Comparison of ENCODE assay signal across 9 cellular contexts in the genomic region with DNA sequence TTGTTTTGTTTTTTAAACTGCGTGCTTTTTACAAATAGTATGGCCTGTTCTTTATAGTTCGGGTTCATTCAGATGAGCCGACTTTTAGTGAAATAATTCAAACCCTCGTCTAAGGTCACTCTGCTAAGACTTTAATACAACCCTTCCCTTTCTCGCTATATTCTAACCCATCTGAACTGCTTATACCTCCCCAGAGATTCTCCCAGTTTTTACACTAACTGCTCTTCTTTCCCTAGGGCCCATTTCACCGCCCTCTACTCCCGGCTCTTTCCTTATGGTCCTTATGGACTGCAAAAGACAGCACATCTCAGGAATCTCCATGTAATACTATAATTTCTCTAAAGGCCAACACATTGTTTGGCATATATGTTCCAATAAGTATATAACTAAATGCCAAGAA. TPM values are rescaled to one million over a fixed set of nuclear protein-coding genes. Genes with fewer than 3 reads are reported as not detected.
A peak's percentile ranks its signal among the peaks of the same experiment; 100 is the strongest.
DNase-seq lines count a peak whose midpoint lies in the region; ATAC-seq and TF ChIP-seq lines count a peak whose summit lies in the region.
"Had no signal": no experiment of that assay in that cellular context is flagged by ENCODE, and none has a peak within 500 bp of the region (broad histone marks: within the 10 kb centered on the region; RNA-seq: fewer than 3 reads in every experiment).

No MANE protein-coding gene starts in this region.

- intact Hi-C loops in A673 (cut with micrococcal nuclease; ENCODE audit: unreplicated experiment): no loop called here
- intact Hi-C loops in HCT116 (cut with micrococcal nuclease): no loop called here

- peak overlapping the region; percentile 81; the same call in 1 of the 2 replicates for H3K4me2 ChIP-seq in HCT116 (ENCODE audit: low read length)

- H3K9me3 ChIP-seq in A673 (ENCODE audit: low read depth, low read length, poor library complexity, severe bottlenecking): no peaks in the 10 kb centered on the region
- H3K9me3 ChIP-seq in HCT116 (ENCODE audit: control insufficient read depth in 1 of 2, insufficient read depth in 1 of 2, low read depth in 1 of 2, low read length in 2 of 2): no peaks in the 10 kb centered on the region
- no peaks in the 10 kb centered on the region for H3K9me3 ChIP-seq in adipocyte (ENCODE audit: control insufficient read depth, low read length)
- no peaks in the 10 kb centered on the region for H3K9me3 ChIP-seq in mesodermal cell (ENCODE audit: control insufficient read depth, low read length)

- no peak for TF ChIP-seq RAD21 in HCT116 (IDR thresholded peaks at IDR 0.05; ENCODE audit: low read depth)

- H3K4me1 ChIP-seq in A673 (ENCODE audit: insufficient read depth, low read length, poor library complexity, severe bottlenecking) (peaks cover 51% of the 10 kb centered on the region), HCT116 (ENCODE audit: control insufficient read depth in 1 of 2, insufficient read depth in 2 of 2, low read length in 2 of 2) (peaks cover 4 to 21% of the 10 kb centered on the region in 2 experiments; a peak in 3 of 4 replicates), adipocyte (ENCODE audit: control insufficient read depth, insufficient read depth, low read length) (peaks cover 23% of the 10 kb centered on the region), mesodermal cell (ENCODE audit: control insufficient read depth, insufficient read depth, low read length, poor library complexity, severe bottlenecking) (peaks cover 11% of the 10 kb centered on the region)

- H3K79me2 ChIP-seq in HCT116 (ENCODE audit: insufficient read depth, low read length): peaks cover 66% of the 10 kb centered on the region

- TF ChIP-seq CTCF in A673 (conservative IDR thresholded peaks at IDR 0.05; ENCODE audit: low read depth, low read length) (no peak), HCT116 (IDR thresholded peaks at IDR 0.05 in 2 of 3, conservative IDR thresholded peaks at IDR 0.05 in 1 of 3; ENCODE audit: borderline replicate concordance in 1 of 3, insufficient read depth in 1 of 3, low read depth in 2 of 3, low read length in 2 of 3) (no peak)

- H4K20me1 ChIP-seq in HCT116 (ENCODE audit: insufficient read depth): peaks cover 26% of the 10 kb centered on the region; the same call in 1 of the 2 replicates

- WGBS in mesodermal cell (ENCODE audit: insufficient coverage in 2 of 2), 2 experiments: 91 to 100% methylated on average over 4 to 6 of the region's 7 CpGs

- H3K9ac ChIP-seq in HCT116 (ENCODE audit: low read length): no peak overlapping the region
- H3K9ac ChIP-seq in adipocyte (ENCODE audit: low read length): peak overlapping the region; percentile 100

- BruUV-seq in A673 (replicated peaks; lab: Mats Ljungman, UMichigan) (no TSS peak), HCT116 (replicated peaks; lab: Mats Ljungman, UMichigan) (no TSS peak)

- H3K36me3 ChIP-seq in A673 (ENCODE audit: insufficient read depth, low read length, poor library complexity, severe bottlenecking) (peaks cover 37% of the 10 kb centered on the region), HCT116 (ENCODE audit: control insufficient read depth in 1 of 2, insufficient read depth in 2 of 2, low read length in 2 of 2) (peaks cover 6 to 10% of the 10 kb centered on the region in 2 experiments; a peak in 3 of 4 replicates), adipocyte (ENCODE audit: control insufficient read depth, insufficient read depth, low read length, severe bottlenecking) (peaks cover 11% of the 10 kb centered on the region), mesodermal cell (ENCODE audit: control insufficient read depth, insufficient read depth, low read length) (peaks cover 53% of the 10 kb centered on the region)

- H3K27me3 ChIP-seq in A673 (replicated peaks; ENCODE audit: insufficient read depth, low read depth, low read length, poor library complexity): no peaks in the 10 kb centered on the region
- no peaks in the 10 kb centered on the region for H3K27me3 ChIP-seq in HCT116 (ENCODE audit: insufficient read depth, low read length)
- H3K27me3 ChIP-seq in adipocyte (replicated peaks; ENCODE audit: control insufficient read depth, insufficient read depth, low read length): no peaks in the 10 kb centered on the region

- H3K4me3 ChIP-seq in A673 (ENCODE audit: low read depth, low read length, poor library complexity, severe bottlenecking): peak overlapping the region; percentile 93
- H3K4me3 ChIP-seq in HCT116 (replicated peaks in 1 of 2; ENCODE audit: low read depth in 1 of 2, low read length in 2 of 2): peak overlapping the region in 1 of 2 experiments; percentile 66; a peak in 1 of 4 replicates
- peak overlapping the region; percentile 100 for H3K4me3 ChIP-seq in adipocyte (ENCODE audit: low read length)
- H3K4me3 ChIP-seq in mesodermal cell (ENCODE audit: extremely low read depth, insufficient read depth, low read length, poor library complexity, severe bottlenecking): peak overlapping the region; percentile 77

- TF ChIP-seq POLR2A in HCT116 (IDR thresholded peaks at IDR 0.05; ENCODE audit: borderline replicate concordance, extremely low read depth, insufficient read depth, insufficient read length): no peak

- RAD21 ChIA-PET in HCT116 (lab: Charles Lee; ENCODE audit: low non-redundant PET in 1 of 2, low total read pairs in 2 of 2, uncharacterized antibody in 2 of 2, unreplicated experiment in 2 of 2): no interaction called here

- CTCF ChIA-PET in A673 (lab: Charles Lee) (no interaction called here), HCT116 (lab: Charles Lee) (interaction anchor here (0.7 kb wide), 1 partner anchor 36 kb away, joined by 3 read pairs; no protein-coding TSS in a partner anchor)

- H3K9me2 ChIP-seq in HCT116 (ENCODE audit: insufficient read depth): no peaks in the 10 kb centered on the region

- ATAC-seq in HCT116: no peak
- ATAC-seq in GM18858 (IDR thresholded peaks at IDR 0.05; ENCODE audit: unreplicated experiment): no peak
- no peak for ATAC-seq in GM21526 (IDR thresholded peaks at IDR 0.05; ENCODE audit: low FRiP score, unreplicated experiment)
- ATAC-seq in HG02798 (IDR thresholded peaks at IDR 0.05; ENCODE audit: poor library complexity, unreplicated experiment): no peak

- POLR2A ChIA-PET in A673 (lab: Charles Lee; ENCODE audit: low non-redundant PET): no interaction called here
- POLR2A ChIA-PET in HCT116 (lab: Charles Lee): interaction anchor here (1.0 kb wide), 1 partner anchor 401 kb away, joined by 3 read pairs; no protein-coding TSS in a partner anchor

- DNase-seq in A673 (ENCODE audit: low spot score): no peak
- DNase-seq in HCT116 (ENCODE audit: low read depth, low spot score): no peak
- no peak for DNase-seq in adipocyte (ENCODE audit: low read depth)
- DNase-seq in NCI-H146 treated with DMSO at 0.1 percent for 48 hours (lab: John Stamatoyannopoulos, UW; ENCODE audit: unreplicated experiment): no peak
- DNase-seq: NCI-H1436 had no signal

- H2AFZ ChIP-seq in HCT116 (ENCODE audit: low read depth, low read length, poor library complexity, severe bottlenecking): no peak overlapping the region

- H3K27ac ChIP-seq in A673 (ENCODE audit: low read depth, low read length, poor library complexity, severe bottlenecking) (peak overlapping the region; percentile 100), HCT116 (ENCODE audit: low read depth, low read length) (no peak overlapping the region), mesodermal cell (ENCODE audit: low read depth, low read length, severe bottlenecking) (no peak overlapping the region)

TF ChIP-seq in HCT116, 20 proteins besides CTCF, POLR2A, EP300 and RAD21:
- TF ChIP-seq EGR1 (IDR thresholded peaks at IDR 0.05; ENCODE audit: low read depth) (no peak), ELF1 (IDR thresholded peaks at IDR 0.05; ENCODE audit: borderline replicate concordance, low read depth) (no peak), POLR2AphosphoS5 (IDR thresholded peaks at IDR 0.05; ENCODE audit: low read depth, low read length) (no peak), SP1 (IDR thresholded peaks at IDR 0.05; ENCODE audit: low read depth) (no peak), ZNF274 (IDR thresholded peaks at IDR 0.05; ENCODE audit: low read depth, low read length) (no peak), CEBPB (IDR thresholded peaks at IDR 0.05; ENCODE audit: low read depth) (no peak), FOSL1 (IDR thresholded peaks at IDR 0.05; ENCODE audit: low read depth) (no peak)
- TF ChIP-seq, protein P1, sequence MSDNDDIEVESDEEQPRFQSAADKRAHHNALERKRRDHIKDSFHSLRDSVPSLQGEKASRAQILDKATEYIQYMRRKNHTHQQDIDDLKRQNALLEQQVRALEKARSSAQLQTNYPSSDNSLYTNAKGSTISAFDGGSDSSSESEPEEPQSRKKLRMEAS (IDR thresholded peaks at IDR 0.05): no peak
- TF ChIP-seq, protein P2, sequence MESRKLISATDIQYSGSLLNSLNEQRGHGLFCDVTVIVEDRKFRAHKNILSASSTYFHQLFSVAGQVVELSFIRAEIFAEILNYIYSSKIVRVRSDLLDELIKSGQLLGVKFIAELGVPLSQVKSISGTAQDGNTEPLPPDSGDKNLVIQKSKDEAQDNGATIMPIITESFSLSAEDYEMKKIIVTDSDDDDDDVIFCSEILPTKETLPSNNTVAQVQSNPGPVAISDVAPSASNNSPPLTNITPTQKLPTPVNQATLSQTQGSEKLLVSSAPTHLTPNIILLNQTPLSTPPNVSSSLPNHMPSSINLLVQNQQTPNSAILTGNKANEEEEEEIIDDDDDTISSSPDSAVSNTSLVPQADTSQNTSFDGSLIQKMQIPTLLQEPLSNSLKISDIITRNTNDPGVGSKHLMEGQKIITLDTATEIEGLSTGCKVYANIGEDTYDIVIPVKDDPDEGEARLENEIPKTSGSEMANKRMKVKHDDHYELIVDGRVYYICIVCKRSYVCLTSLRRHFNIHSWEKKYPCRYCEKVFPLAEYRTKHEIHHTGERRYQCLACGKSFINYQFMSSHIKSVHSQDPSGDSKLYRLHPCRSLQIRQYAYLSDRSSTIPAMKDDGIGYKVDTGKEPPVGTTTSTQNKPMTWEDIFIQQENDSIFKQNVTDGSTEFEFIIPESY (IDR thresholded peaks at IDR 0.05; ENCODE audit: extremely low read depth, insufficient replicate concordance, low read length): no peak

RNA-seq across cellular contexts. Expression of a gene that starts 2.1 kb away (rescaled TPM):
- total RNA-seq in A673 (2021): 150 and 164 TPM in 2 replicates
- 101 TPM for total RNA-seq in HCT116 (2021; ENCODE audit: unreplicated experiment)
- 88.5 and 92.7 TPM in 2 replicates for polyA plus RNA-seq in HCT116 (2012)
- 98.4 TPM for polyA plus RNA-seq in mesodermal cell (2013, experiment 1 of 2)
- polyA plus RNA-seq in mesodermal cell (2013, experiment 2 of 2): 85.4 TPM

RNA-seq across cellular contexts. Expression of a gene that starts 26.5 kb away (rescaled TPM):
- total RNA-seq in A673 (2021): 32.1 and 35.5 TPM in 2 replicates
- 23.7 TPM for total RNA-seq in HCT116 (2021; ENCODE audit: unreplicated experiment)
- 4.2 and 4.7 TPM in 2 replicates for polyA plus RNA-seq in HCT116 (2012)
- 14.5 TPM for polyA plus RNA-seq in mesodermal cell (2013, experiment 1 of 2)
- polyA plus RNA-seq in mesodermal cell (2013, experiment 2 of 2): 17.1 TPM

RNA-seq across cellular contexts. Expression of a gene that starts 26.6 kb away (rescaled TPM):
- total RNA-seq in A673 (2021): 47.7 and 52.7 TPM in 2 replicates
- 44.3 TPM for total RNA-seq in HCT116 (2021; ENCODE audit: unreplicated experiment)
- polyA plus RNA-seq in HCT116 (2012): 8.4 and 12.7 TPM in 2 replicates
- 18.0 TPM for polyA plus RNA-seq in mesodermal cell (2013, experiment 1 of 2)
- 22.7 TPM for polyA plus RNA-seq in mesodermal cell (2013, experiment 2 of 2)
